20 cellular contexts compared by ENCODE assay signal in genomic region chr16:57138281-57138935, GRCh38. TPM values are rescaled to one million over a fixed set of nuclear protein-coding genes. Genes with fewer than 3 reads are reported as not detected.
DNase-seq lines count a peak whose midpoint lies in the region; ATAC-seq and TF ChIP-seq lines count a peak whose summit lies in the region.
"Had no signal": no experiment of that assay in that cellular context is flagged by ENCODE, and none has a peak within 500 bp of the region (broad histone marks: within the 10 kb centered on the region; RNA-seq: fewer than 3 reads in every experiment).

No MANE protein-coding gene starts in this region.

- WGBS in SK-N-SH (ENCODE audit: low lambda C conversion rate): 85% methylated on average over 10 of the region's 10 CpGs

- H3K4me1 ChIP-seq in SK-N-SH (ENCODE audit: control insufficient read depth in 1 of 2, insufficient read depth in 2 of 2, low read depth in 1 of 2, low read length in 1 of 2): peaks cover 0 to 26% of the 10 kb centered on the region in 2 experiments; a peak in 1 of 4 replicates
- peaks cover 0 to 48% of the 10 kb centered on the region in 2 donors for H3K4me1 ChIP-seq in left lung

- peaks cover 65% of the 10 kb centered on the region for H3K4me1 Mint-ChIP-seq in activated CD8-positive, alpha-beta T cell treated with anti-CD3 and anti-CD28 coated beads, Interleukin-2, amount 10 ng/mL, durations not matched to agents 7 days and 5 days (ENCODE audit: low read depth)
- peaks cover 73% of the 10 kb centered on the region for H3K4me1 Mint-ChIP-seq in stimulated activated effector memory CD8-positive, alpha-beta T cell treated with anti-CD3 and anti-CD28 coated beads, Interleukin-12 subunit alpha, Interleukin-12 subunit beta, amount 100 ng/mL, for 72 hours

- H3K36me3 ChIP-seq in SK-N-SH (replicated peaks in 1 of 2; ENCODE audit: control insufficient read depth in 1 of 2, insufficient read depth in 2 of 2, low read length in 1 of 2) (no peaks in the 10 kb centered on the region), left lung (peaks cover 0 to 23% of the 10 kb centered on the region in 2 donors)
- H3K36me3 ChIP-seq: ovary, suprapubic skin had no signal

- ATAC-seq in SK-N-SH treated with all-trans-retinoic acid at 6 μM for 48 hours (no peak), left lung (no peak), GM18907 (IDR thresholded peaks at IDR 0.05; ENCODE audit: unreplicated experiment) (no peak)
- no peak for ATAC-seq in activated CD8-positive, alpha-beta T cell treated with anti-CD3 and anti-CD28 coated beads, Interleukin-2, amount 10 ng/mL, durations not matched to agents 7 days and 5 days
- ATAC-seq in stimulated activated effector memory CD8-positive, alpha-beta T cell treated with anti-CD3 and anti-CD28 coated beads, Interleukin-12 subunit alpha, Interleukin-12 subunit beta, amount 100 ng/mL, for 72 hours: no peak

- H3K9ac ChIP-seq in SK-N-SH: no peak overlapping the region

- no peaks in the 10 kb centered on the region for H3K9me3 Mint-ChIP-seq in activated CD8-positive, alpha-beta T cell treated with anti-CD3 and anti-CD28 coated beads, Interleukin-2, amount 10 ng/mL, durations not matched to agents 7 days and 5 days (ENCODE audit: insufficient read depth)
- no peaks in the 10 kb centered on the region for H3K9me3 Mint-ChIP-seq in stimulated activated effector memory CD8-positive, alpha-beta T cell treated with anti-CD3 and anti-CD28 coated beads, Interleukin-12 subunit alpha, Interleukin-12 subunit beta, amount 100 ng/mL, for 72 hours

- H3K9me3 ChIP-seq in SK-N-SH (no peaks in the 10 kb centered on the region), left lung (no peaks in the 10 kb centered on the region)
- H3K9me3 ChIP-seq: ovary, suprapubic skin had no signal

- TF ChIP-seq EP300 in SK-N-SH (IDR thresholded peaks at IDR 0.05; ENCODE audit: borderline replicate concordance in 1 of 2, low read depth in 1 of 2, low read length in 1 of 2): no peak

- CTCF ChIA-PET in SK-N-SH (lab: Yijun Ruan, JAX): interaction anchor here (0.7 kb wide), 1 partner anchor 46 kb away, joined by 3 read pairs; the partner anchor contains the start of gene CPNE2
- CTCF ChIA-PET in activated CD8-positive, alpha-beta T cell treated with anti-CD3 and anti-CD28 coated beads, Interleukin-2, amount 10 ng/mL, durations not matched to agents 7 days and 5 days (lab: Charles Lee): interaction anchor here (0.6 to 1.3 kb wide), 3 partner anchors 9 to 45 kb away, joined by 3 to 5 read pairs (median 4); no protein-coding TSS in a partner anchor

- H3K79me2 ChIP-seq in SK-N-SH (ENCODE audit: insufficient read depth): no peaks in the 10 kb centered on the region
- H3K79me2 ChIP-seq: hepatocyte had no signal

- H2AFZ ChIP-seq in SK-N-SH (ENCODE audit: low read depth): no peak overlapping the region
- H2AFZ ChIP-seq: hepatocyte had no signal

- TF ChIP-seq CTCF in SK-N-SH (IDR thresholded peaks at IDR 0.05): no peak
- no peak for TF ChIP-seq CTCF in left lung (IDR thresholded peaks at IDR 0.05)

- no peak overlapping the region for H3K4me3 ChIP-seq in SK-N-SH (ENCODE audit: low read depth in 2 of 2, low read length in 1 of 2)
- H3K4me3 ChIP-seq in left lung: no peak overlapping the region
- H3K4me3 ChIP-seq: hepatocyte, ovary, suprapubic skin had no signal

- H3K27ac ChIP-seq in SK-N-SH (ENCODE audit: low read depth in 2 of 2, low read length in 1 of 2) (no peak overlapping the region), left lung (no peak overlapping the region)
- H3K27ac ChIP-seq: 22Rv1, hepatocyte, ovary, suprapubic skin had no signal

- H3K4me2 ChIP-seq in SK-N-SH: no peak overlapping the region
- H3K4me2 ChIP-seq: hepatocyte had no signal

- intact Hi-C loops in left lung (cut with DNase I): no loop called here

- DNase-seq in SK-N-SH: peak; percentile 12
- no peak for DNase-seq in activated CD8-positive, alpha-beta T cell treated with anti-CD3 and anti-CD28 coated beads, Interleukin-2, amount 10 ng/mL, durations not matched to agents 7 days and 5 days
- peak; percentile 13 to 16 for DNase-seq in left lung
- no peak for DNase-seq in stimulated activated effector memory CD8-positive, alpha-beta T cell treated with anti-CD3 and anti-CD28 coated beads, Interleukin-12 subunit alpha, Interleukin-12 subunit beta, amount 100 ng/mL, for 72 hours (ENCODE audit: low spot score in 2 of 2)
- DNase-seq in erythroblast (lab: John Stamatoyannopoulos, UW): no peak
- no peak for DNase-seq in stimulated activated CD4-positive, alpha-beta T cell treated with anti-CD3 and anti-CD28 coated beads, Interleukin-4, amount 100 ng/mL, for 24 hours
- DNase-seq: activated CD4-positive, alpha-beta T cell treated with anti-CD3 and anti-CD28 coated beads for 4 hours; DMS53; kidney glomerular epithelial cell; midbrain; NCI-H1105 treated with DMSO at 0.1 percent for 48 hours; NCI-H69; OCI-M1; stimulated activated CD4-positive, alpha-beta T cell treated with anti-CD3 and anti-CD28 coated beads, Interleukin-2, amount 100 ng/mL, for 48 hours had no signal

- no peak for TF ChIP-seq POLR2A in erythroblast (IDR thresholded peaks at IDR 0.05; ENCODE audit: low read length)

- TF ChIP-seq RAD21 in SK-N-SH (IDR thresholded peaks at IDR 0.05; ENCODE audit: low read length): no peak

- no peaks in the 10 kb centered on the region for H3K9me2 ChIP-seq in SK-N-SH

- H4K20me1 ChIP-seq in SK-N-SH (ENCODE audit: insufficient read depth): no peaks in the 10 kb centered on the region

- peak overlapping the region; percentile 36 for H3K27ac Mint-ChIP-seq in activated CD8-positive, alpha-beta T cell treated with anti-CD3 and anti-CD28 coated beads, Interleukin-2, amount 10 ng/mL, durations not matched to agents 7 days and 5 days
- peak overlapping the region; percentile 86 for H3K27ac Mint-ChIP-seq in stimulated activated effector memory CD8-positive, alpha-beta T cell treated with anti-CD3 and anti-CD28 coated beads, Interleukin-12 subunit alpha, Interleukin-12 subunit beta, amount 100 ng/mL, for 72 hours

- H3K27me3 ChIP-seq in SK-N-SH (ENCODE audit: insufficient read depth) (no peaks in the 10 kb centered on the region), left lung (no peaks in the 10 kb centered on the region)
- H3K27me3 ChIP-seq: hepatocyte, ovary, suprapubic skin had no signal

- H3K27me3 Mint-ChIP-seq in activated CD8-positive, alpha-beta T cell treated with anti-CD3 and anti-CD28 coated beads, Interleukin-2, amount 10 ng/mL, durations not matched to agents 7 days and 5 days (ENCODE audit: low read depth): no peaks in the 10 kb centered on the region

- H3K36me3 Mint-ChIP-seq in activated CD8-positive, alpha-beta T cell treated with anti-CD3 and anti-CD28 coated beads, Interleukin-2, amount 10 ng/mL, durations not matched to agents 7 days and 5 days (ENCODE audit: low read depth): peaks cover 14% of the 10 kb centered on the region
- no peaks in the 10 kb centered on the region for H3K36me3 Mint-ChIP-seq in stimulated activated effector memory CD8-positive, alpha-beta T cell treated with anti-CD3 and anti-CD28 coated beads, Interleukin-12 subunit alpha, Interleukin-12 subunit beta, amount 100 ng/mL, for 72 hours

- no peak overlapping the region for H3K4me3 Mint-ChIP-seq in activated CD8-positive, alpha-beta T cell treated with anti-CD3 and anti-CD28 coated beads, Interleukin-2, amount 10 ng/mL, durations not matched to agents 7 days and 5 days
- no peak overlapping the region for H3K4me3 Mint-ChIP-seq in stimulated activated effector memory CD8-positive, alpha-beta T cell treated with anti-CD3 and anti-CD28 coated beads, Interleukin-12 subunit alpha, Interleukin-12 subunit beta, amount 100 ng/mL, for 72 hours

- no peaks in the 10 kb centered on the region for H3F3A ChIP-seq in SK-N-SH (replicated peaks; ENCODE audit: insufficient read depth)

- POLR2A ChIA-PET in SK-N-SH (lab: Yijun Ruan, JAX): no interaction called here
- POLR2A ChIA-PET in activated CD8-positive, alpha-beta T cell treated with anti-CD3 and anti-CD28 coated beads, Interleukin-2, amount 10 ng/mL, durations not matched to agents 7 days and 5 days (lab: Charles Lee): no interaction called here

TF ChIP-seq in SK-N-SH, 30 proteins besides CTCF, POLR2A, EP300 and RAD21 (continues in another document):
- TF ChIP-seq POLR2AphosphoS5 (IDR thresholded peaks at IDR 0.05; ENCODE audit: low read depth, low read length): no peak

RNA-seq across cellular contexts. Expression of gene CPNE2, which starts 46.0 kb away (rescaled TPM):
- 63.8 and 73.0 TPM in 2 replicates for polyA plus RNA-seq in SK-N-SH (2012; rRNA removed)
- polyA plus RNA-seq in SK-N-SH (2012; cell fraction: cytosol; rRNA removed): 34.3 and 56.3 TPM in 2 replicates
- 34.7 and 38.7 TPM in 2 replicates for polyA plus RNA-seq in SK-N-SH (2012; cell fraction: nucleus; rRNA removed)
- 10 to 100 TPM; 11.3 to 12.5 TPM for total RNA-seq in activated CD8-positive, alpha-beta T cell treated with anti-CD3 and anti-CD28 coated beads, Interleukin-2, amount 10 ng/mL, durations not matched to agents 7 days and 5 days
- 10 to 100 TPM; 49.4 to 49.9 TPM for total RNA-seq in left lung

RNA-seq across cellular contexts. Expression of gene PSME3IP1, which starts 47.4 kb away (rescaled TPM):
- 80.9 and 92.0 TPM in 2 replicates for polyA plus RNA-seq in SK-N-SH (2012; rRNA removed)
- 56.1 and 64.2 TPM in 2 replicates for polyA plus RNA-seq in SK-N-SH (2012; cell fraction: cytosol; rRNA removed)
- 162 and 164 TPM in 2 replicates for polyA plus RNA-seq in SK-N-SH (2012; cell fraction: nucleus; rRNA removed)
- total RNA-seq in activated CD8-positive, alpha-beta T cell treated with anti-CD3 and anti-CD28 coated beads, Interleukin-2, amount 10 ng/mL, durations not matched to agents 7 days and 5 days: 100 to 1,000 TPM; 106 to 113 TPM
- 10 to 100 TPM; 53.1 to 71.8 TPM for total RNA-seq in left lung

RNA-seq across cellular contexts. Expression of gene RSPRY1, which starts 47.7 kb away (rescaled TPM):
- 16.6 and 21.7 TPM in 2 replicates for polyA plus RNA-seq in SK-N-SH (2012; rRNA removed)
- 18.7 and 21.4 TPM in 2 replicates for polyA plus RNA-seq in SK-N-SH (2012; cell fraction: cytosol; rRNA removed)
- 16.3 and 28.5 TPM in 2 replicates for polyA plus RNA-seq in SK-N-SH (2012; cell fraction: nucleus; rRNA removed)
- 10 to 100 TPM; 30.9 to 35.8 TPM for total RNA-seq in activated CD8-positive, alpha-beta T cell treated with anti-CD3 and anti-CD28 coated beads, Interleukin-2, amount 10 ng/mL, durations not matched to agents 7 days and 5 days
- 10 to 100 TPM; 32.5 to 36.6 TPM for total RNA-seq in left lung

Comparison
In these comparisons a context has a peak if more than half of its experiments do, and no peak if none do; other contexts are left out.
1. DNase-seq: peak in SK-N-SH (single experiment) and left lung (2 of 2); none in activated CD8-positive, alpha-beta T cell treated with anti-CD3 and anti-CD28 coated beads, Interleukin-2, amount 10 ng/mL, durations not matched to agents 7 days and 5 days (single experiment), stimulated activated effector memory CD8-positive, alpha-beta T cell treated with anti-CD3 and anti-CD28 coated beads, Interleukin-12 subunit alpha, Interleukin-12 subunit beta, amount 100 ng/mL, for 72 hours (0 of 2), erythroblast (0 of 2) and stimulated activated CD4-positive, alpha-beta T cell treated with anti-CD3 and anti-CD28 coated beads, Interleukin-4, amount 100 ng/mL, for 24 hours (single experiment).